9 cellular contexts compared by ENCODE assay signal in genomic region chr1:232655041-232655745, GRCh38. TPM values are rescaled to one million over a fixed set of nuclear protein-coding genes. Genes with fewer than 3 reads are reported as not detected.
A peak's percentile ranks its signal among the peaks of the same experiment; 100 is the strongest.
DNase-seq lines count a peak whose midpoint lies in the region; ATAC-seq and TF ChIP-seq lines count a peak whose summit lies in the region.
"Had no signal": no experiment of that assay in that cellular context is flagged by ENCODE, and none has a peak within 500 bp of the region (broad histone marks: within the 10 kb centered on the region; RNA-seq: fewer than 3 reads in every experiment).

No MANE protein-coding gene starts in this region.

- H3K4me3 Mint-ChIP-seq in activated CD4-positive, alpha-beta memory T cell treated with anti-CD3 and anti-CD28 coated beads, Interleukin-2, amount 10 ng/mL, durations not matched to agents 7 days and 5 days = no peak overlapping the region
- H3K4me3 Mint-ChIP-seq in naive thymus-derived CD8-positive, alpha-beta T cell = no peak overlapping the region

- peaks cover 19% of the 10 kb centered on the region for H3K27me3 Mint-ChIP-seq in activated CD4-positive, alpha-beta memory T cell treated with anti-CD3 and anti-CD28 coated beads, Interleukin-2, amount 10 ng/mL, durations not matched to agents 7 days and 5 days
- peaks cover 0 to 15% (median 6%) of the 10 kb centered on the region in 5 donors for H3K27me3 Mint-ChIP-seq in naive thymus-derived CD8-positive, alpha-beta T cell

- H3K9me3 Mint-ChIP-seq in activated CD4-positive, alpha-beta memory T cell treated with anti-CD3 and anti-CD28 coated beads, Interleukin-2, amount 10 ng/mL, durations not matched to agents 7 days and 5 days = no peaks in the 10 kb centered on the region
- no peaks in the 10 kb centered on the region for H3K9me3 Mint-ChIP-seq in naive thymus-derived CD8-positive, alpha-beta T cell

- POLR2A ChIA-PET in HEK293 (lab: Yijun Ruan, JAX) = interaction anchor here (0.6 to 1.6 kb wide), 4 partner anchors 9 to 23 kb away, joined by 3 to 4 read pairs (median 3); no protein-coding TSS in a partner anchor
- POLR2A ChIA-PET in activated CD4-positive, alpha-beta memory T cell treated with anti-CD3 and anti-CD28 coated beads, Interleukin-2, amount 10 ng/mL, durations not matched to agents 7 days and 5 days (lab: Charles Lee) = no interaction called here
- POLR2A ChIA-PET in naive thymus-derived CD8-positive, alpha-beta T cell (lab: Charles Lee) = no interaction called here

- H3K9me3 ChIP-seq in HEK293 (ENCODE audit: control insufficient read depth, insufficient read depth, low read depth, low read length) = no peaks in the 10 kb centered on the region
- H3K9me3 ChIP-seq in effector memory CD4-positive, alpha-beta T cell (ENCODE audit: control insufficient read depth, low read length) = no peaks in the 10 kb centered on the region

- CTCF ChIA-PET in HEK293 (lab: Yijun Ruan, JAX) = interaction anchor here (0.5 to 1.2 kb wide), 5 partner anchors 10 to 370 kb away, joined by 3 to 6 read pairs (median 3); no protein-coding TSS in a partner anchor
- CTCF ChIA-PET in activated CD4-positive, alpha-beta memory T cell treated with anti-CD3 and anti-CD28 coated beads, Interleukin-2, amount 10 ng/mL, durations not matched to agents 7 days and 5 days (lab: Charles Lee) = no interaction called here

- H3K4me3 ChIP-seq in HEK293 (ENCODE audit: low read depth, low read length) (no peak overlapping the region), choroid plexus epithelial cell (ENCODE audit: low read depth, low read length) (no peak overlapping the region)
- no peak overlapping the region for H3K4me3 ChIP-seq in effector memory CD4-positive, alpha-beta T cell (ENCODE audit: insufficient read depth, low read depth, low read length, poor library complexity, severe bottlenecking)

- no peaks in the 10 kb centered on the region for H3K36me3 ChIP-seq in HEK293 (ENCODE audit: control insufficient read depth in 2 of 2, insufficient read depth in 1 of 2, low read length in 2 of 2)
- H3K36me3 ChIP-seq in effector memory CD4-positive, alpha-beta T cell (ENCODE audit: control insufficient read depth, insufficient read depth, low read length) = no peaks in the 10 kb centered on the region

- no peak overlapping the region for H3K27ac Mint-ChIP-seq in activated CD4-positive, alpha-beta memory T cell treated with anti-CD3 and anti-CD28 coated beads, Interleukin-2, amount 10 ng/mL, durations not matched to agents 7 days and 5 days
- no peak overlapping the region for H3K27ac Mint-ChIP-seq in naive thymus-derived CD8-positive, alpha-beta T cell

- ATAC-seq in GM18505 (IDR thresholded peaks at IDR 0.05; ENCODE audit: unreplicated experiment) = peak; percentile 74
- ATAC-seq in naive thymus-derived CD8-positive, alpha-beta T cell = no peak

- TF ChIP-seq CTCF in HEK293 (tag by site-specific recombination; IDR thresholded peaks at IDR 0.05) (no peak), choroid plexus epithelial cell (conservative IDR thresholded peaks at IDR 0.05; ENCODE audit: low read depth, low read length) (no peak)

- H3K4me1 ChIP-seq in HEK293 (ENCODE audit: control insufficient read depth, insufficient read depth, low read length) = peaks cover 18% of the 10 kb centered on the region
- H3K4me1 ChIP-seq in effector memory CD4-positive, alpha-beta T cell (ENCODE audit: control insufficient read depth, insufficient read depth, low read length, poor library complexity, severe bottlenecking) = no peaks in the 10 kb centered on the region

- H3K27ac ChIP-seq in HEK293 (ENCODE audit: extremely low read depth, low read depth, low read length) = no peak overlapping the region
- no peak overlapping the region for H3K27ac ChIP-seq in effector memory CD4-positive, alpha-beta T cell (ENCODE audit: insufficient read depth, low read length, poor library complexity, severe bottlenecking)

- no peaks in the 10 kb centered on the region for H3K36me3 Mint-ChIP-seq in activated CD4-positive, alpha-beta memory T cell treated with anti-CD3 and anti-CD28 coated beads, Interleukin-2, amount 10 ng/mL, durations not matched to agents 7 days and 5 days (ENCODE audit: low read depth)
- peaks cover 0 to 7% (median 0%) of the 10 kb centered on the region in 3 donors for H3K36me3 Mint-ChIP-seq in naive thymus-derived CD8-positive, alpha-beta T cell

- DNase-seq in NCI-H1694 (lab: John Stamatoyannopoulos, UW) (peak; percentile 73), choroid plexus epithelial cell (ENCODE audit: low read depth) (peak; percentile 64), NK-92 (lab: John Stamatoyannopoulos, UW; ENCODE audit: unreplicated experiment) (no peak)
- DNase-seq in activated CD4-positive, alpha-beta memory T cell treated with anti-CD3 and anti-CD28 coated beads, Interleukin-2, amount 10 ng/mL, durations not matched to agents 7 days and 5 days = no peak
- DNase-seq in effector memory CD4-positive, alpha-beta T cell = no peak
- no peak for DNase-seq in naive thymus-derived CD8-positive, alpha-beta T cell
- DNase-seq: activated gamma-delta T cell had no signal

- peaks cover 6% of the 10 kb centered on the region for H3K4me1 Mint-ChIP-seq in activated CD4-positive, alpha-beta memory T cell treated with anti-CD3 and anti-CD28 coated beads, Interleukin-2, amount 10 ng/mL, durations not matched to agents 7 days and 5 days
- H3K4me1 Mint-ChIP-seq in naive thymus-derived CD8-positive, alpha-beta T cell = peaks cover 0 to 8% (median under 1%) of the 10 kb centered on the region in 4 donors

- no peaks in the 10 kb centered on the region for H3K27me3 ChIP-seq in effector memory CD4-positive, alpha-beta T cell (replicated peaks; ENCODE audit: control insufficient read depth, insufficient read depth, low read length, poor library complexity, severe bottlenecking)

- no peak for TF ChIP-seq POLR2A in GM18505 (IDR thresholded peaks at IDR 0.05; ENCODE audit: borderline replicate concordance, extremely low read depth, insufficient read depth, insufficient read length)

TF ChIP-seq in HEK293, 187 proteins besides CTCF, POLR2A, EP300 and RAD21 (continues in another document):
- no peak for TF ChIP-seq ZNF660 (tag by site-specific recombination; IDR thresholded peaks at IDR 0.05)
- 0 out of 2 replicates have a peak, but pooled peaks have one; percentile 47 for TF ChIP-seq TRIM28 (IDR thresholded peaks at IDR 0.05; ENCODE audit: borderline replicate concordance, low read length)
- peak; percentile 65; the same call in 1 of the 2 replicates for TF ChIP-seq TCF7L2 (IDR thresholded peaks at IDR 0.05; ENCODE audit: borderline replicate concordance, low read depth, low read length)
- TF ChIP-seq PRDM10 (tag by site-specific recombination; IDR thresholded peaks at IDR 0.05) = 0 out of 2 replicates have a peak, but pooled peaks have one; percentile 13
- TF ChIP-seq ZNF548 (tag by site-specific recombination; IDR thresholded peaks at IDR 0.05) = no peak
- TF ChIP-seq ZNF48 (tag by site-specific recombination; IDR thresholded peaks at IDR 0.05) = no peak
- no peak for TF ChIP-seq ZNF449 (tag by site-specific recombination; IDR thresholded peaks at IDR 0.05)

RNA-seq across cellular contexts. Expression of gene SIPA1L2, which starts 25.3 kb away (rescaled TPM):
- total RNA-seq in activated CD4-positive, alpha-beta memory T cell treated with anti-CD3 and anti-CD28 coated beads, Interleukin-2, amount 10 ng/mL, durations not matched to agents 7 days and 5 days = under 1 TPM; 0.78 to 0.93 TPM
- total RNA-seq in naive thymus-derived CD8-positive, alpha-beta T cell = under 1 TPM; 0.08 to 0.16 TPM
- under 1 TPM in 1 of 3 donors, not detected in 2; 0.08 TPM for polyA plus RNA-seq in naive thymus-derived CD8-positive, alpha-beta T cell

Comparison
In these comparisons a context has a peak if more than half of its experiments do, and no peak if none do; other contexts are left out.
1. DNase-seq: peak in NCI-H1694 (single experiment) and choroid plexus epithelial cell (single experiment); none in activated CD4-positive, alpha-beta memory T cell treated with anti-CD3 and anti-CD28 coated beads, Interleukin-2, amount 10 ng/mL, durations not matched to agents 7 days and 5 days (single experiment), effector memory CD4-positive, alpha-beta T cell (0 of 3), NK-92 (single experiment) and naive thymus-derived CD8-positive, alpha-beta T cell (0 of 10).